In the genomic region with DNA sequence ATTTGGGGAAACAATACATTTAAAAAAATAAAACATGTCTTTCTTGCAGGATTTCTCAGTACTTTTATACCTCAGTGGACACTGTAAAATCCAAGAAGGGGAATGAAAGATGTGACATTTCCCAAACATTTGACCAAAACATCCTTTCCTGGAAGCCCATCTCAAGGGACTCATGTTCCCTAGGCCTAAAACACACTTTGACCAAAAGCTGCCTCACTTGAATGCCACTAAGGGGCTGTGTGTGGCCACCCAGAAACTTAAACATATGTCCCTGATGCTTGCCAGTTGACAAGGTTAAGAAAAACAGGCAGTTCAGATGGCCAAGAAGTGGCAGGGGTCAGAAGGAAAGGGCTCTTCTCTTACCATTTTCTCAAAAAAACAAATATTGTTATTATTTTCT, we compare ENCODE assay signal across 24 cellular contexts.
"Had no signal": no experiment of that assay in that cellular context is flagged by ENCODE, and none has a peak within 500 bp of the region (broad histone marks: within the 10 kb centered on the region; RNA-seq: fewer than 3 reads in every experiment).

No MANE protein-coding gene starts in this region.

- H3K27ac ChIP-seq: dorsolateral prefrontal cortex, neutrophil, parathyroid adenoma, prostate gland, upper lobe of left lung had no signal

- H3K9ac ChIP-seq: parathyroid adenoma had no signal

- H3K4me3 ChIP-seq: dorsolateral prefrontal cortex, mucosa of descending colon, prostate gland, right atrium auricular region, smooth muscle cell, testis, tibial nerve, upper lobe of left lung had no signal

- H3K9me3 ChIP-seq: mucosa of descending colon, neutrophil, prostate gland, right atrium auricular region, testis, tibial nerve, upper lobe of left lung had no signal

- H3K27me3 ChIP-seq: dorsolateral prefrontal cortex, right atrium auricular region, testis, tibial nerve, upper lobe of left lung had no signal

- H3K4me1 ChIP-seq: prostate gland had no signal

- H2AFZ ChIP-seq: parathyroid adenoma had no signal

- FAIRE-seq: colon, urothelium cell line had no signal

- H3K4me2 ChIP-seq: smooth muscle cell had no signal

- DNase-seq: effector CD4-positive, alpha-beta T cell; hypothalamus; kidney; mesenchymal stem cell; mucosa of descending colon; naive B cell; stimulated activated CD4-positive, alpha-beta T cell treated with anti-CD3 and anti-CD28 coated beads, Interleukin-12 subunit alpha, Interleukin-12 subunit beta, amount 100 ng/mL, for 4 hours; stimulated activated CD4-positive, alpha-beta T cell treated with anti-CD3 and anti-CD28 coated beads, Interleukin-1b, Interleukin-23, amount 100 ng/mL, for 48 hours; stimulated activated CD4-positive, alpha-beta T cell treated with anti-CD3 and anti-CD28 coated beads, Interleukin-4, amount 100 ng/mL, for 1 hour; stimulated activated CD8-positive, alpha-beta memory T cell treated with anti-CD3 and anti-CD28 coated beads, Interleukin-4, amount 100 ng/mL, for 48 hours; stimulated activated naive CD4-positive, alpha-beta T cell; stimulated activated naive CD8-positive, alpha-beta T cell treated with anti-CD3 and anti-CD28 coated beads, Interleukin-15, amount 100 ng/mL, for 72 hours; testis; upper lobe of left lung had no signal

- H3K79me2 ChIP-seq: parathyroid adenoma had no signal

- ATAC-seq: natural killer cell treated with Interleukin-12 subunit alpha and Interleukin-12 subunit beta and Interleukin-15 and Interleukin-18, amount 100 ng/mL, for 72 hours; stimulated activated naive CD8-positive, alpha-beta T cell treated with anti-CD3 and anti-CD28 coated beads, Interleukin-15, amount 100 ng/mL, for 72 hours had no signal

- H3K36me3 ChIP-seq: neutrophil, prostate gland, right atrium auricular region, upper lobe of left lung had no signal
